ENCODE assay signal across 16 cellular contexts in the genomic region with DNA sequence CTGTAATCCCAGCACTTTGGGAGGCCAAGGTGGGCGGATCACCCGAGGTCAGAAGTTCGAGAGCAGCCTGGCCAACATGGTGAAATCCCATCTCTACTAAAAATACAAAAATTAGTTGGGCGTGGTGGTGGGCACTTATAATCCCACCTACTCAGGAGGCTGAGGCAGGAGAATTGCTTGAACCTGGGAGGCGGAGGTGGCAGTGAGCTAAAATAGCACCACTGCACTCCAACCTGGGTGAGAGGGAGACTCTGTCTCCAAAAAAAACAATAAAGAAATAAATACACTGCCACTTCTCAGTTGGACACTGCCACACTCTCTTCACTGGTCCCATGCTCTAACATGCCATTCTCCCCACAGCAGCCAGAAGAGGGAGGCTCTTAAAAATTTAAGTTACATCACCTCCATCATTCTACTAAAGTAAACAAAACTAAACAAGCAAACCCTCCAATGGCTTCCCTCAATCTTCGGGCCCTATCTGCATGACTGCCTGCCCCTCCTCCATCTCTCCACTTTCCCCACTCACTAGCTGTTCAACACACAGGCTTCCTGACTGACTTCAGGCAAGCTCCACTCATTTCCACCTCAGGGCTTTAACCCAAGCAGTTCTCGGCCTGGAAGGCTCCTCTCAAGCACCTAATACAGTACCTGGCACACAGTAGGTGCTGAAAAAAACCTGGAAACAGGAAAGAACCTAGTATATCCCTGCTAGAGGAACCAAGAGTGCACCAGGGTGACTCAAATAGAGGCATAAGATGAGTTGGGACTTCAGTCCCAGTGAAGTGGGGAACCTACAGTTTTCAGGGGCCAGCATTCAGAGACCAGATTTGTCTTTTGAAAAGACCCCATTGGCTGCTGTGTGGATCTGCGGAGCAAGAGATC. TPM values are rescaled to one million over a fixed set of nuclear protein-coding genes. Genes with fewer than 3 reads are reported as not detected.
DNase-seq lines count a peak whose midpoint lies in the region; ATAC-seq, FAIRE-seq and TF ChIP-seq lines count a peak whose summit lies in the region.
"Had no signal": no experiment of that assay in that cellular context is flagged by ENCODE, and none has a peak within 500 bp of the region (broad histone marks: within the 10 kb centered on the region; RNA-seq: fewer than 3 reads in every experiment).

No MANE protein-coding gene starts in this region.

- H3K9me3 ChIP-seq in breast epithelium: no peaks in the 10 kb centered on the region
- no peaks in the 10 kb centered on the region for H3K9me3 ChIP-seq in H1 (ENCODE audit: insufficient read depth in 2 of 2, low read depth in 1 of 2, low read length in 1 of 2)
- H3K9me3 ChIP-seq in psoas muscle: no peaks in the 10 kb centered on the region
- no peaks in the 10 kb centered on the region for H3K9me3 ChIP-seq in ascending aorta

- whole genome bisulfite sequencing in H1 (ENCODE audit: extremely low coverage in 1 of 2, insufficient coverage in 1 of 2, insufficient read length in 1 of 2, insufficient replicate concordance in 2 of 2, low coverage in 1 of 2, low lambda C conversion rate in 2 of 2, missing lambda C conversion rate in 1 of 2), 2 experiments: 90% methylated on average over 8 of the region's 8 CpGs; no CpG with 5 or more reads in 1 of the 2 experiments
- WGBS in psoas muscle, 3 donors: 90 to 94% (median 91%) methylated on average over 8 of the region's 8 CpGs

- H3K23me2 ChIP-seq in H1 (ENCODE audit: low read depth, low read length): peaks cover 4% of the 10 kb centered on the region; the same call in 1 of the 2 replicates

- TF ChIP-seq RAD21 in H1 (IDR thresholded peaks at IDR 0.05 in 1 of 2, conservative IDR thresholded peaks at IDR 0.05 in 1 of 2; ENCODE audit: low read depth in 2 of 2, low read length in 2 of 2): no peak

- no peak overlapping the region for H4K5ac ChIP-seq in H1 (ENCODE audit: insufficient read length, low read depth, low read length)

- no peak overlapping the region for H2BK20ac ChIP-seq in H1 (ENCODE audit: low read length)

- H3K4ac ChIP-seq in H1 (replicated peaks; ENCODE audit: insufficient read length, low read depth, low read length): peak overlapping the region; percentile 76

- no peak for ATAC-seq in psoas muscle
- ATAC-seq: activated CD4-positive, CD25-positive, alpha-beta regulatory T cell treated with anti-CD3 and anti-CD28 coated beads, Interleukin-2, amount 50 U/mL, for 24 hours; right cardiac atrium had no signal

- H2BK120ac ChIP-seq in H1 (replicated peaks; ENCODE audit: low read depth, low read length): no peak overlapping the region

- H3K36me3 ChIP-seq in breast epithelium (no peaks in the 10 kb centered on the region), H1 (ENCODE audit: control insufficient read depth in 2 of 4, insufficient read depth in 4 of 4, low read length in 3 of 4) (peaks cover 1 to 4% (median 4%) of the 10 kb centered on the region in 4 experiments; a peak in 7 of 8 replicates), psoas muscle (ENCODE audit: insufficient read depth in 1 of 2, low read depth in 1 of 2) (peaks cover 0 to 5% of the 10 kb centered on the region in 2 donors), ascending aorta (peaks cover 0 to 1% of the 10 kb centered on the region in 2 donors)

- no peak overlapping the region; a peak in 1 of 7 replicates for H3K9ac ChIP-seq in H1 (replicated peaks in 1 of 4; ENCODE audit: extremely low read depth in 1 of 4, low read depth in 3 of 4, low read length in 3 of 4)

- H3K27me3 ChIP-seq in breast epithelium (no peaks in the 10 kb centered on the region), H1 (replicated peaks in 1 of 4; ENCODE audit: control insufficient read depth in 3 of 4, extremely low read depth in 1 of 4, insufficient read depth in 3 of 4, low read length in 3 of 4) (no peaks in the 10 kb centered on the region), psoas muscle (ENCODE audit: insufficient read depth in 3 of 3, low read length in 2 of 3) (no peaks in the 10 kb centered on the region), ascending aorta (no peaks in the 10 kb centered on the region)

- no peaks in the 10 kb centered on the region for H3K9me3 Mint-ChIP-seq in MCF 10A (ENCODE audit: unreplicated experiment)

- POLR2A ChIA-PET in MCF 10A (lab: Yijun Ruan, JAX): interaction anchor here (0.5 to 4.4 kb wide), 4 partner anchors 14 to 216 kb away, joined by 3 to 45 read pairs (median 3); a partner anchor contains a TSS
- POLR2A ChIA-PET in H1 (lab: Charles Lee; ENCODE audit: partially characterized antibody): interaction anchor here (0.6 to 1.8 kb wide), 5 partner anchors 10 to 223 kb away, joined by 3 to 5 read pairs (median 3); a partner anchor contains a TSS

- no peak overlapping the region for H2AFZ ChIP-seq in H1 (ENCODE audit: low read length)

- H4K91ac ChIP-seq in H1 (replicated peaks; ENCODE audit: insufficient read length, low read length): no peak overlapping the region

- H3K4me3 Mint-ChIP-seq in MCF 10A (ENCODE audit: unreplicated experiment): no peak overlapping the region

- peaks cover 5% of the 10 kb centered on the region for H3K4me1 Mint-ChIP-seq in MCF 10A (ENCODE audit: insufficient read depth, unreplicated experiment)

- TF ChIP-seq EP300 in H1 (IDR thresholded peaks at IDR 0.05; ENCODE audit: borderline replicate concordance in 1 of 2, low read depth in 2 of 2, low read length in 2 of 2): no peak

- peak overlapping the region; percentile 86 to 94; a peak in 2 of 4 replicates for H3K4me2 ChIP-seq in H1 (ENCODE audit: insufficient read depth in 1 of 2, low read depth in 2 of 2, low read length in 2 of 2)

- TF ChIP-seq POLR2A in breast epithelium (IDR thresholded peaks at IDR 0.05): no peak
- TF ChIP-seq POLR2A in H1 (IDR thresholded peaks at IDR 0.05; ENCODE audit: control extremely low read depth in 1 of 2, low read depth in 2 of 2, low read length in 2 of 2): no peak
- no peak for TF ChIP-seq POLR2A in GM12892 (IDR thresholded peaks at IDR 0.05; ENCODE audit: low read depth, low read length)

- intact Hi-C loops in MCF 10A (cut with micrococcal nuclease): no loop called here
- intact Hi-C loops in breast epithelium (cut with DNase I; ENCODE audit: low total_unique reads): no loop called here
- intact Hi-C loops in psoas muscle (cut with DNase I): no loop called here
- intact Hi-C loops in ascending aorta (cut with DNase I): loop anchor here (5.0 kb wide), 1 partner anchor 488 kb away; a partner anchor contains a TSS

- BruUV-seq in MCF 10A (replicated peaks; lab: Mats Ljungman, UMichigan): no TSS peak

- H3K4me3 ChIP-seq in breast epithelium (no peak overlapping the region), H1 (ENCODE audit: extremely low read depth in 1 of 4, insufficient read depth in 2 of 4, low read depth in 3 of 4, low read length in 4 of 4) (peak overlapping the region in 1 of 4 experiments; percentile 94; a peak in 1 of 8 replicates), psoas muscle (peak overlapping the region; percentile 80), ascending aorta (no peak overlapping the region)

- CTCF ChIA-PET in MCF 10A (lab: Yijun Ruan, JAX) (interaction anchor here (0.6 to 4.5 kb wide), 5 partner anchors 12 to 496 kb away, joined by 4 to 39 read pairs (median 4); no protein-coding TSS in a partner anchor), H1 (lab: Charles Lee; ENCODE audit: partially characterized antibody) (interaction anchor here (0.9 to 3.0 kb wide), 10 partner anchors 8 to 223 kb away, joined by 3 to 19 read pairs (median 3); no protein-coding TSS in a partner anchor)

- no peak for FAIRE-seq in H1 (lab: Jason Lieb, UNC)
- FAIRE-seq in GM12892 (lab: Jason Lieb, UNC): no peak
- FAIRE-seq: frontal cortex had no signal

- H3K27me3 Mint-ChIP-seq in MCF 10A (ENCODE audit: insufficient read depth, unreplicated experiment): no peaks in the 10 kb centered on the region

- H3K79me1 ChIP-seq in H1 (ENCODE audit: low read depth, low read length): peaks cover 16% of the 10 kb centered on the region

- H3K23ac ChIP-seq in H1 (ENCODE audit: insufficient read length): no peak overlapping the region

- H3K36me3 Mint-ChIP-seq in MCF 10A (ENCODE audit: insufficient read depth, unreplicated experiment): peaks cover 7% of the 10 kb centered on the region

- no peak overlapping the region for H2BK15ac ChIP-seq in H1 (ENCODE audit: low read length)

- H2BK5ac ChIP-seq in H1 (ENCODE audit: low read depth, low read length): no peak overlapping the region

- no peak overlapping the region for H3K27ac Mint-ChIP-seq in MCF 10A (ENCODE audit: low read depth, unreplicated experiment)

- H4K20me1 ChIP-seq in H1 (replicated peaks in 1 of 2; ENCODE audit: control insufficient read depth in 1 of 2, insufficient read depth in 2 of 2, low read length in 2 of 2): peaks cover 29 to 38% of the 10 kb centered on the region in 2 experiments

- no peak overlapping the region for H2BK12ac ChIP-seq in H1 (ENCODE audit: low read depth, low read length)

- H3K79me2 ChIP-seq in H1 (ENCODE audit: control insufficient read depth in 1 of 2, insufficient read depth in 2 of 2, low read length in 2 of 2): peaks cover 31 to 72% of the 10 kb centered on the region in 2 experiments

- TF ChIP-seq CTCF in MCF 10A (IDR thresholded peaks at IDR 0.05; ENCODE audit: unreplicated experiment) (no peak), breast epithelium (IDR thresholded peaks at IDR 0.05) (no peak), H1 (IDR thresholded peaks at IDR 0.05; ENCODE audit: control extremely low read depth in 1 of 3, insufficient read depth in 1 of 3, low read depth in 1 of 3, low read length in 3 of 3) (no peak), psoas muscle (IDR thresholded peaks at IDR 0.05) (no peak), ascending aorta (IDR thresholded peaks at IDR 0.05) (no peak)

- DNase-seq in MCF 10A (ENCODE audit: unreplicated experiment) (peak; percentile 33), breast epithelium (ENCODE audit: low spot score in 2 of 2) (no peak), NCI-H345 (lab: John Stamatoyannopoulos, UW) (peak; percentile 78), H1 (ENCODE audit: low read depth in 1 of 2, low spot score in 2 of 2) (no peak), psoas muscle (no peak), GM12892 (ENCODE audit: insufficient read length) (no peak), NCI-H1048 (lab: John Stamatoyannopoulos, UW) (no peak), ascending aorta (ENCODE audit: low spot score in 2 of 2) (no peak)
- DNase-seq: activated effector memory CD4-positive, alpha-beta T cell treated with anti-CD3 and anti-CD28 coated beads, Interleukin-2, amount 50 U/mL, for 16 hours; NCI-H1092; right cardiac atrium had no signal

- no peak overlapping the region for H3K14ac ChIP-seq in H1 (ENCODE audit: insufficient read length)

- H3K4me1 ChIP-seq in breast epithelium: peaks cover 0 to 4% of the 10 kb centered on the region in 2 donors
- H3K4me1 ChIP-seq in H1 (replicated peaks in 1 of 4; ENCODE audit: control insufficient read depth in 3 of 4, insufficient read depth in 4 of 4, low read length in 3 of 4): peaks cover 3 to 9% (median 7%) of the 10 kb centered on the region in 4 experiments; a peak in 6 of 7 replicates
- peaks cover 14% of the 10 kb centered on the region for H3K4me1 ChIP-seq in psoas muscle
- peaks cover 0 to 6% of the 10 kb centered on the region in 2 donors for H3K4me1 ChIP-seq in ascending aorta

- peak overlapping the region; percentile 53; the same call in 1 of the 2 replicates for H4K8ac ChIP-seq in H1 (ENCODE audit: extremely low read depth, insufficient read depth, low read length)

- no peak overlapping the region for H3K27ac ChIP-seq in breast epithelium
- H3K27ac ChIP-seq in H1 (ENCODE audit: low read depth, low read length): no peak overlapping the region
- no peak overlapping the region for H3K27ac ChIP-seq in psoas muscle
- no peak overlapping the region for H3K27ac ChIP-seq in ascending aorta

- H2AK5ac ChIP-seq in H1 (ENCODE audit: low read depth, low read length): no peak overlapping the region

- no peak overlapping the region for H3K56ac ChIP-seq in H1 (replicated peaks; ENCODE audit: insufficient read length, low read depth, low read length)

- H3K18ac ChIP-seq in H1 (ENCODE audit: extremely low read depth, low read length): no peak overlapping the region

RNA-seq across cellular contexts. Expression of a gene that starts 3.0 kb away (rescaled TPM):
- total RNA-seq in MCF 10A (2022) (101 and 175 TPM in 2 replicates), breast epithelium (100 to 1,000 TPM in 1 of 3 donors, 10 to 100 TPM in 2; 66.9 to 105 (median 88.4) TPM), psoas muscle (10 to 100 TPM; 56.2 to 94.4 (median 82.3) TPM), ascending aorta (93.8 TPM)
- total RNA-seq in H1 (2021; fragmentation: NEBNext Ultra II Directional; extraction: Animal tissue kit (Norgen Biotek cat#: 25700)): 404 and 414 TPM in 2 replicates
- polyA plus RNA-seq in H1 (2011; rRNA removed) (638 and 688 TPM in 2 replicates), psoas muscle (100 to 1,000 TPM in 1 of 3 donors, 10 to 100 TPM in 2; 82.2 to 128 (median 89.6) TPM)
- polyA plus RNA-seq in H1 (2011; cell fraction: cytosol; rRNA removed): 622 TPM
- 664 TPM for polyA plus RNA-seq in H1 (2011; cell fraction: nucleus; rRNA removed)
- 355 to 467 TPM (median 460 TPM) in 4 replicates for polyA plus RNA-seq in H1 (2012, experiment 1 of 2)
- polyA plus RNA-seq in H1 (2012, experiment 2 of 2): 668 TPM
- 249 TPM for polyA plus RNA-seq in H1 (2013, experiment 1 of 2)
- polyA plus RNA-seq in H1 (2013, experiment 2 of 2): 250 TPM
- 889 and 910 TPM in 2 replicates for polyA minus RNA-seq in H1 (2011; rRNA and poly(A)+ RNA removed)
- polyA minus RNA-seq in H1 (2011; cell fraction: cytosol; rRNA and poly(A)+ RNA removed): 394 TPM
- polyA minus RNA-seq in H1 (2011; cell fraction: nucleus; rRNA and poly(A)+ RNA removed): 315 TPM
- polyA plus RNA-seq in GM12892 (2012; ENCODE audit: missing spikeins): 117 TPM

RNA-seq across cellular contexts. Expression of a gene that starts 58.9 kb away (rescaled TPM):
- total RNA-seq in MCF 10A (2022): not detected in 2 replicates
- under 1 TPM in 1 of 3 donors, not detected in 2; 0.96 TPM for total RNA-seq in breast epithelium
- total RNA-seq in H1 (2021; fragmentation: NEBNext Ultra II Directional; extraction: Animal tissue kit (Norgen Biotek cat#: 25700)): not detected in 2 replicates
- polyA plus RNA-seq in H1 (2011; rRNA removed): not detected in 2 replicates
- not detected for polyA plus RNA-seq in H1 (2011; cell fraction: cytosol; rRNA removed)
- polyA plus RNA-seq in H1 (2011; cell fraction: nucleus; rRNA removed): not detected
- polyA plus RNA-seq in H1 (2012, experiment 1 of 2): not detected in 4 replicates
- polyA plus RNA-seq in H1 (2012, experiment 2 of 2): not detected
- polyA plus RNA-seq in H1 (2013, experiment 1 of 2): not detected
- not detected for polyA plus RNA-seq in H1 (2013, experiment 2 of 2)
- not detected in 2 replicates for polyA minus RNA-seq in H1 (2011; rRNA and poly(A)+ RNA removed)
- polyA minus RNA-seq in H1 (2011; cell fraction: cytosol; rRNA and poly(A)+ RNA removed): not detected
- not detected for polyA minus RNA-seq in H1 (2011; cell fraction: nucleus; rRNA and poly(A)+ RNA removed)
- total RNA-seq in psoas muscle: not detected
- under 1 TPM; 0.06 to 0.68 (median 0.40) TPM for polyA plus RNA-seq in psoas muscle
- polyA plus RNA-seq in GM12892 (2012; ENCODE audit: missing spikeins): not detected
- total RNA-seq in ascending aorta: not detected
- total RNA-seq: chondrocyte, frontal cortex, mesenteric fat pad had no signal
- polyA plus RNA-seq: AG04450 had no signal

Comparison
In these comparisons a context has a peak if more than half of its experiments do, and no peak if none do; other contexts are left out.
1. DNase-seq: peak in MCF 10A (single experiment) and NCI-H345 (single experiment); none in breast epithelium (0 of 2), H1 (0 of 2), psoas muscle (0 of 2), GM12892 (single experiment), NCI-H1048 (single experiment) and ascending aorta (0 of 2).